10 cellular contexts compared by ENCODE assay signal in the genomic region with DNA sequence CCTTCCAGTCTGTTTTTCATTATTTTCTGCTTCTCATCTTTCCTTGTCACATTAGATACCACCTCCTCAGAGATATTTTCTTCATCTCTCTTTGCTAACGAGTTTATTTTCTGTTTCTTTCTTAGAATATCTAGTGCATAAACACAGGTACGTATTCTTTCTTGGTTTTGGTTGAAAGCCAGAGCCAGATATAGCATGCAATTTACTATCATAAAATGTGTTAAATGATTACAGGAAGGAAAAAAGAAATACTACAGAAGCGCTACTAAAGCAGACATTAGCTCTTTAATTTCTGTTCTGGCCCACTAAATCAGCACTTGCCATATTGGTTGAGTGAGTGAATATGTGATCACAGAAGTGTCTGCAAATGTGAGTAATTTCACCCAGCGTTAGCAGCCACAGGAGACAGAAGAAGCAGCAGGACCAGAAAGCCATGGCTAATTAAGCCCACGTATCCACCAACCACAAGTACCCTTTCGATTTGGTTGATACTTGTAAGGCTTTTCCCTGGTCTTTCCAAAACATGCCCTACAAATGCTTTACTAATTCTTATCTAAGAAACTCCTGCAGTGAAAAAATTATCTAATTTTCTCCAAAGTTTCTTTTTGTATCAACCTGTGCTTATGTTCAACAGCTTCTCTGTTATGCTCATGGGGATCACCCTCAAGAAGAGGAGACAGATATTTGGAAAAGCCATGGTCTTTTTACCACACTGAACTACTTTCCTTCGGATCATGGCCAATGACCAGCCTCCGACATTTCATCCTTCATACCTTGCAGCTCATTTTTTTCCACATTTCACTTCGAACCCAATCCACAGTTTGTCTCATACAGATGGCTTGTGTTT. TPM values are rescaled to one million over a fixed set of nuclear protein-coding genes. Genes with fewer than 3 reads are reported as not detected.
DNase-seq lines count a peak whose midpoint lies in the region; ATAC-seq and TF ChIP-seq lines count a peak whose summit lies in the region.
"Had no signal": no experiment of that assay in that cellular context is flagged by ENCODE, and none has a peak within 500 bp of the region (broad histone marks: within the 10 kb centered on the region; RNA-seq: fewer than 3 reads in every experiment).

No MANE protein-coding gene starts in this region.

- TF ChIP-seq CTCF in osteocyte (IDR thresholded peaks at IDR 0.05): no peak

- H3K27me3 Mint-ChIP-seq in memory B cell (no peaks in the 10 kb centered on the region), osteocyte (ENCODE audit: unreplicated experiment) (no peaks in the 10 kb centered on the region)
- H3K27me3 Mint-ChIP-seq in activated naive CD4-positive, alpha-beta T cell treated with anti-CD3 and anti-CD28 coated beads, Interleukin-2, amount 10 ng/mL, durations not matched to agents 7 days and 5 days: no peaks in the 10 kb centered on the region

- H3K36me3 Mint-ChIP-seq in memory B cell (peaks cover 2% of the 10 kb centered on the region), osteocyte (ENCODE audit: unreplicated experiment) (no peaks in the 10 kb centered on the region)
- no peaks in the 10 kb centered on the region for H3K36me3 Mint-ChIP-seq in activated naive CD4-positive, alpha-beta T cell treated with anti-CD3 and anti-CD28 coated beads, Interleukin-2, amount 10 ng/mL, durations not matched to agents 7 days and 5 days

- ATAC-seq in GM18520 (IDR thresholded peaks at IDR 0.05; ENCODE audit: unreplicated experiment) (peak; percentile 40), GM21717 (IDR thresholded peaks at IDR 0.05; ENCODE audit: unreplicated experiment) (peak; percentile 47), HG03442 (IDR thresholded peaks at IDR 0.05; ENCODE audit: unreplicated experiment) (peak; percentile 44), memory B cell (ENCODE audit: low read depth) (no peak)

- CTCF ChIA-PET in activated naive CD4-positive, alpha-beta T cell treated with anti-CD3 and anti-CD28 coated beads, Interleukin-2, amount 10 ng/mL, durations not matched to agents 7 days and 5 days (lab: Charles Lee): no interaction called here

- H3K27ac Mint-ChIP-seq in memory B cell: peak overlapping the region; percentile 81
- H3K27ac Mint-ChIP-seq in activated naive CD4-positive, alpha-beta T cell treated with anti-CD3 and anti-CD28 coated beads, Interleukin-2, amount 10 ng/mL, durations not matched to agents 7 days and 5 days: no peak overlapping the region
- H3K27ac Mint-ChIP-seq in osteocyte (ENCODE audit: unreplicated experiment): no peak overlapping the region

- H3K4me1 Mint-ChIP-seq in memory B cell (peaks cover 29% of the 10 kb centered on the region), osteocyte (ENCODE audit: unreplicated experiment) (peaks cover 19% of the 10 kb centered on the region)
- H3K4me1 Mint-ChIP-seq in activated naive CD4-positive, alpha-beta T cell treated with anti-CD3 and anti-CD28 coated beads, Interleukin-2, amount 10 ng/mL, durations not matched to agents 7 days and 5 days: peaks cover 2% of the 10 kb centered on the region

- no peak for DNase-seq in memory B cell (ENCODE audit: low spot score in 2 of 2)
- DNase-seq in activated naive CD4-positive, alpha-beta T cell treated with anti-CD3 and anti-CD28 coated beads, Interleukin-2, amount 10 ng/mL, durations not matched to agents 7 days and 5 days: no peak
- no peak for DNase-seq in iPS-NIHi11 (ENCODE audit: low spot score)
- no peak for DNase-seq in osteocyte (ENCODE audit: extremely low spot score, unreplicated experiment)
- DNase-seq in NCI-H2029 (lab: John Stamatoyannopoulos, UW): no peak
- DNase-seq: activated T-cell treated with anti-CD3 and anti-CD28 coated beads, Interleukin-2, amount 50 U/mL, for 24 hours had no signal

- no peaks in the 10 kb centered on the region for H3K9me3 Mint-ChIP-seq in memory B cell
- H3K9me3 Mint-ChIP-seq in activated naive CD4-positive, alpha-beta T cell treated with anti-CD3 and anti-CD28 coated beads, Interleukin-2, amount 10 ng/mL, durations not matched to agents 7 days and 5 days: no peaks in the 10 kb centered on the region
- no peaks in the 10 kb centered on the region for H3K9me3 Mint-ChIP-seq in osteocyte (ENCODE audit: unreplicated experiment)

- peak overlapping the region; percentile 43 for H3K4me3 Mint-ChIP-seq in memory B cell
- no peak overlapping the region for H3K4me3 Mint-ChIP-seq in activated naive CD4-positive, alpha-beta T cell treated with anti-CD3 and anti-CD28 coated beads, Interleukin-2, amount 10 ng/mL, durations not matched to agents 7 days and 5 days
- no peak overlapping the region for H3K4me3 Mint-ChIP-seq in osteocyte (ENCODE audit: unreplicated experiment)
- H3K4me3 Mint-ChIP-seq: activated T-cell treated with anti-CD3 and anti-CD28 coated beads, Interleukin-2, amount 50 U/mL, for 24 hours had no signal

RNA-seq across cellular contexts. Expression of a gene that starts 23.1 kb away (rescaled TPM):
- not detected in 2 replicates for total RNA-seq in osteocyte
- total RNA-seq: endothelial cell of umbilical vein had no signal
